Comparison of ENCODE assay signal across 19 cellular contexts in the genomic region with DNA sequence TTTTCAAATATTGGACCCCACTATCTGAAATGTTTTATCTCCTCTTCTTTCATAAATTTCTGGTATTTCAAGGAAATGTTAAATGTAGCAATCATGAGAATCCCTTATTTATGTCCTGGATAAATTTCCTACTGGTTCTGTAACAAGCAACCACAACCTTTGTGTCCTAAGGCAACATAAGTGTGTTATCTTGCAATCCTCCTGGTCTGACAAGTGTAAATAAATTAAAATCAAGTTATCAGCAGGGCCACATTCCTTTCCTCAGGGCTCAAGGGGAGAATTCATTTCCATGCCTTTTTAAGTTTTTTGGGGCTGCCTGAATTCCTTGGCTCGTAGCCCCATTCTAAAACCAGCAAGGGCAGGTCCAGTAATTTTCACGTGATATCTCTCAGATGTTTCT.
A peak's percentile ranks its signal among the peaks of the same experiment; 100 is the strongest.
DNase-seq lines count a peak whose midpoint lies in the region; TF ChIP-seq lines count a peak whose summit lies in the region.
"Had no signal": no experiment of that assay in that cellular context is flagged by ENCODE, and none has a peak within 500 bp of the region (broad histone marks: within the 10 kb centered on the region; RNA-seq: fewer than 3 reads in every experiment).

No MANE protein-coding gene starts in this region.

- H3K36me3 ChIP-seq in mesendoderm (ENCODE audit: control insufficient read depth, insufficient read depth, low read length) = no peaks in the 10 kb centered on the region
- H3K36me3 ChIP-seq: BLaER1 treated with 17β-estradiol and CSF1 and Interleukin-3, amounts not matched to agents 10 nM and 100 nM had no signal

- H4K5ac ChIP-seq in mesendoderm (ENCODE audit: low read length) = no peak overlapping the region

- no peak overlapping the region for H2BK5ac ChIP-seq in mesendoderm (ENCODE audit: low read length)

- no peak overlapping the region for H2BK15ac ChIP-seq in mesendoderm (replicated peaks; ENCODE audit: low read depth)

- no peak overlapping the region for H3K27ac ChIP-seq in mesendoderm (ENCODE audit: low read depth, low read length)
- H3K27ac ChIP-seq: 22Rv1; A549; BLaER1 treated with 17β-estradiol and CSF1 and Interleukin-3, amounts not matched to agents 10 nM and 100 nM; C4-2B had no signal

- H3K4me2 ChIP-seq in mesendoderm (ENCODE audit: low read length) = no peak overlapping the region
- H3K4me2 ChIP-seq: A549; BLaER1 treated with 17β-estradiol and CSF1 and Interleukin-3, amounts not matched to agents 10 nM and 100 nM had no signal

- H2AK5ac ChIP-seq in mesendoderm (ENCODE audit: low read length) = no peak overlapping the region

- peak; percentile 76 for DNase-seq in NCI-H226
- peak; percentile 49 for DNase-seq in choroid plexus epithelial cell (ENCODE audit: low read depth)
- peak; percentile 1 for DNase-seq in mesendoderm
- no peak for DNase-seq in DMS53 treated with DMSO at 0.1 percent for 48 hours (lab: John Stamatoyannopoulos, UW; ENCODE audit: unreplicated experiment)
- DNase-seq in NK-92 treated with Interleukin-12 subunit alpha and Interleukin-12 subunit beta, amount 100 ng/mL, for 24 hours (lab: John Stamatoyannopoulos, UW) = no peak
- DNase-seq: AML-193; Caco-2; Calu3; CD4-positive, alpha-beta T cell; CD8-positive, alpha-beta T cell; DMS79; DND-41; EL; GDM1 had no signal

- no peaks in the 10 kb centered on the region for H3K4me1 ChIP-seq in mesendoderm (ENCODE audit: control insufficient read depth, low read depth, low read length)
- H3K4me1 ChIP-seq: A549; BLaER1 treated with 17β-estradiol and CSF1 and Interleukin-3, amounts not matched to agents 10 nM and 100 nM; Caco-2 had no signal

- H3K4me3 ChIP-seq in choroid plexus epithelial cell (ENCODE audit: low read depth, low read length) = no peak overlapping the region
- H3K4me3 ChIP-seq in mesendoderm (ENCODE audit: low read length) = no peak overlapping the region
- H3K4me3 ChIP-seq: A549; BLaER1 treated with 17β-estradiol and CSF1 and Interleukin-3, amounts not matched to agents 10 nM and 100 nM; GM12878 had no signal

- H3K18ac ChIP-seq in mesendoderm (ENCODE audit: low read length) = no peak overlapping the region

- TF ChIP-seq CTCF in choroid plexus epithelial cell (conservative IDR thresholded peaks at IDR 0.05; ENCODE audit: low read depth, low read length) = no peak

- H3K4ac ChIP-seq in mesendoderm (ENCODE audit: low read depth, low read length) = no peak overlapping the region

- no peak overlapping the region for H4K8ac ChIP-seq in mesendoderm (ENCODE audit: low read depth, low read length)

- no peaks in the 10 kb centered on the region for H3K79me1 ChIP-seq in mesendoderm (ENCODE audit: low read length)

- no CpG with 5 or more reads among the region's 2 CpGs for WGBS in mesendoderm (ENCODE audit: extremely low coverage, insufficient coverage, low lambda C conversion rate)

- no peak overlapping the region for H3K9ac ChIP-seq in mesendoderm (ENCODE audit: low read length)
- H3K9ac ChIP-seq: BLaER1 treated with 17β-estradiol and CSF1 and Interleukin-3, amounts not matched to agents 10 nM and 100 nM had no signal

- no peaks in the 10 kb centered on the region for H3K79me2 ChIP-seq in mesendoderm (ENCODE audit: control insufficient read depth, insufficient read depth, low read length)

- no peaks in the 10 kb centered on the region for H3K27me3 ChIP-seq in mesendoderm (ENCODE audit: insufficient read depth, low read length, poor library complexity)
- H3K27me3 ChIP-seq: BLaER1 treated with 17β-estradiol and CSF1 and Interleukin-3, amounts not matched to agents 10 nM and 100 nM had no signal

- no peak overlapping the region for H3K56ac ChIP-seq in mesendoderm (ENCODE audit: low read length)

- H3K23ac ChIP-seq in mesendoderm (ENCODE audit: low read length) = no peak overlapping the region

- H2BK120ac ChIP-seq in mesendoderm (ENCODE audit: low read depth, low read length) = no peak overlapping the region

Comparison
In these comparisons a context has a peak if more than half of its experiments do, and no peak if none do; other contexts are left out.
1. DNase-seq: peak in NCI-H226 (single experiment), choroid plexus epithelial cell (single experiment) and mesendoderm (single experiment); none in DMS53 treated with DMSO at 0.1 percent for 48 hours (single experiment) and NK-92 treated with Interleukin-12 subunit alpha and Interleukin-12 subunit beta, amount 100 ng/mL, for 24 hours (single experiment).